8 cellular contexts compared by ENCODE assay signal in genomic region chr22:41469218-41469851, GRCh38. TPM values are rescaled to one million over a fixed set of nuclear protein-coding genes. Genes with fewer than 3 reads are reported as not detected.
DNase-seq lines count a peak whose midpoint lies in the region; ATAC-seq and TF ChIP-seq lines count a peak whose summit lies in the region.

No MANE protein-coding gene starts in this region.

- H3K27me3 ChIP-seq in CD4-positive, alpha-beta memory T cell (ENCODE audit: insufficient read depth, low read length): no peaks in the 10 kb centered on the region
- H3K27me3 ChIP-seq in MM.1S (replicated peaks; ENCODE audit: insufficient read depth, low read length) (no peaks in the 10 kb centered on the region), subcutaneous abdominal adipose tissue (ENCODE audit: control insufficient read depth in 5 of 5, insufficient read depth in 4 of 5, low read length in 5 of 5) (no peaks in the 10 kb centered on the region)

- POLR2A ChIA-PET in CD4-positive, alpha-beta memory T cell (lab: Charles Lee; ENCODE audit: partially characterized antibody): interaction anchor here (0.9 to 8.2 kb wide), 26 partner anchors 8 to 613 kb away, joined by 3 to 261 read pairs (median 5); partner anchors contain the start of genes CCDC134, DESI1, MEI1 and PMM1

- no peaks in the 10 kb centered on the region for H3K9me3 ChIP-seq in CD4-positive, alpha-beta memory T cell (ENCODE audit: control insufficient read depth in 1 of 2, low read length in 2 of 2)
- H3K9me3 ChIP-seq in MM.1S (replicated peaks; ENCODE audit: insufficient read depth, low read length) (no peaks in the 10 kb centered on the region), subcutaneous abdominal adipose tissue (ENCODE audit: control insufficient read depth in 5 of 5, low read length in 5 of 5) (no peaks in the 10 kb centered on the region)

- no peaks in the 10 kb centered on the region for H3K27me3 Mint-ChIP-seq in CD4-positive, alpha-beta memory T cell
- H3K27me3 Mint-ChIP-seq in brain: peaks cover 7% of the 10 kb centered on the region

- H4K20me1 ChIP-seq in MM.1S (ENCODE audit: insufficient read depth, low read length): 0 out of 2 replicates have a peak, but pooled peaks cover 14% of the 10 kb centered on the region

- H3K27ac ChIP-seq in CD4-positive, alpha-beta memory T cell (ENCODE audit: low read depth, low read length): peak overlapping the region; percentile 89
- H3K27ac ChIP-seq in MM.1S (ENCODE audit: low read length) (peak overlapping the region; percentile 90), subcutaneous abdominal adipose tissue (ENCODE audit: low read depth, low read length) (peak overlapping the region; percentile 95)

- intact Hi-C loops in CD4-positive, alpha-beta memory T cell (cut with micrococcal nuclease): loop anchor here (1.0 to 5.0 kb wide), 4 partner anchors 75 to 519 kb away; partner anchors contain the start of genes POLR3H, RANGAP1 and RBX1

- peak overlapping the region; percentile 97 for H3K4me2 ChIP-seq in MM.1S (ENCODE audit: low read depth, low read length)

- H3F3A ChIP-seq in MM.1S (ENCODE audit: insufficient read depth, low read length): peaks cover 4% of the 10 kb centered on the region

- peaks cover 28% of the 10 kb centered on the region for H3K4me1 ChIP-seq in CD4-positive, alpha-beta memory T cell (ENCODE audit: insufficient read depth, low read length)
- H3K4me1 ChIP-seq in MM.1S (ENCODE audit: low read length): peaks cover 23% of the 10 kb centered on the region
- peaks cover 6 to 55% (median 27%) of the 10 kb centered on the region in 5 donors for H3K4me1 ChIP-seq in subcutaneous abdominal adipose tissue (ENCODE audit: control insufficient read depth in 5 of 5, insufficient read depth in 5 of 5, low read length in 5 of 5)

- no peaks in the 10 kb centered on the region for H3K9me2 ChIP-seq in MM.1S (replicated peaks; ENCODE audit: insufficient read depth, low read length)

- peaks cover 91% of the 10 kb centered on the region for H3K79me2 ChIP-seq in MM.1S (ENCODE audit: low read length)

- H3K4me3 ChIP-seq in CD4-positive, alpha-beta memory T cell (ENCODE audit: low read length in 2 of 2): peak overlapping the region; percentile 67 to 90
- H3K4me3 ChIP-seq in MM.1S (ENCODE audit: low read length) (peak overlapping the region; percentile 96), subcutaneous abdominal adipose tissue (ENCODE audit: low read depth in 1 of 5, low read length in 5 of 5) (peak overlapping the region; percentile 84 to 99 (median 89))

- H3K36me3 ChIP-seq in CD4-positive, alpha-beta memory T cell (ENCODE audit: insufficient read depth, low read length): peaks cover 32% of the 10 kb centered on the region
- peaks cover 20% of the 10 kb centered on the region; the same call in 1 of the 2 replicates for H3K36me3 ChIP-seq in MM.1S (replicated peaks; ENCODE audit: insufficient read depth, low read length)
- H3K36me3 ChIP-seq in subcutaneous abdominal adipose tissue (ENCODE audit: control insufficient read depth in 5 of 5, insufficient read depth in 5 of 5, low read length in 5 of 5): peaks cover 20 to 38% (median 31%) of the 10 kb centered on the region in 5 donors

- H3K36me3 Mint-ChIP-seq in CD4-positive, alpha-beta memory T cell: peaks cover 20 to 45% of the 10 kb centered on the region in 2 donors
- H3K36me3 Mint-ChIP-seq in brain: peaks cover 50% of the 10 kb centered on the region

- TF ChIP-seq CTCF in MM.1S (IDR thresholded peaks at IDR 0.05; ENCODE audit: low read length) (no peak), brain (conservative IDR thresholded peaks at IDR 0.05) (no peak)

- H3K4me1 Mint-ChIP-seq in CD4-positive, alpha-beta memory T cell: peaks cover 30 to 56% (median 48%) of the 10 kb centered on the region in 4 donors
- H3K4me1 Mint-ChIP-seq in brain: peaks cover 69% of the 10 kb centered on the region

- H3K9ac ChIP-seq in MM.1S (ENCODE audit: low read length) (peak overlapping the region; percentile 97), subcutaneous abdominal adipose tissue (ENCODE audit: low read length in 5 of 5) (peak overlapping the region; percentile 75 to 98 (median 85))

- peak overlapping the region; percentile 50; the same call in 1 of the 2 replicates for H2AFZ ChIP-seq in MM.1S (ENCODE audit: low read length)

- peak overlapping the region; percentile 86 to 95 (median 92) for H3K4me3 Mint-ChIP-seq in CD4-positive, alpha-beta memory T cell
- peak overlapping the region; percentile 87 to 94 (median 91) for H3K4me3 Mint-ChIP-seq in brain

- CTCF ChIA-PET in CD4-positive, alpha-beta memory T cell (lab: Charles Lee; ENCODE audit: partially characterized antibody): interaction anchor here (1.2 to 3.1 kb wide), 4 partner anchors 9 to 67 kb away, joined by 3 to 15 read pairs (median 8); partner anchors contain the start of gene TOB2

- ATAC-seq in GM21423 (IDR thresholded peaks at IDR 0.05; ENCODE audit: unreplicated experiment) (peak; percentile 28), left lobe of liver (peak; percentile 34), HG03521 (IDR thresholded peaks at IDR 0.05; ENCODE audit: unreplicated experiment) (no peak)

- no peaks in the 10 kb centered on the region for H3K9me3 Mint-ChIP-seq in CD4-positive, alpha-beta memory T cell
- no peaks in the 10 kb centered on the region for H3K9me3 Mint-ChIP-seq in brain

- no peak for DNase-seq in CD4-positive, alpha-beta memory T cell
- DNase-seq in MM.1S (peak; percentile 61), left lobe of liver (ENCODE audit: low spot score) (no peak), amniotic stem cell (lab: John Stamatoyannopoulos, UW) (no peak)

- peak overlapping the region; percentile 96 to 100 (median 99) for H3K27ac Mint-ChIP-seq in CD4-positive, alpha-beta memory T cell
- H3K27ac Mint-ChIP-seq in brain: peak overlapping the region; percentile 87 to 100 (median 99)

RNA-seq across cellular contexts. Expression of gene ACO2, which starts 0.4 kb away (rescaled TPM):
- 10 to 100 TPM; 64.8 to 65.0 TPM for total RNA-seq in CD4-positive, alpha-beta memory T cell
- 10 to 100 TPM; 79.6 to 81.2 TPM for polyA plus RNA-seq in CD4-positive, alpha-beta memory T cell
- polyA plus RNA-seq in brain (ENCODE audit: insufficient read depth, low read depth, low replicate concordance): 234 TPM
- total RNA-seq in left lobe of liver: 71.8 TPM

RNA-seq across cellular contexts. Expression of gene PHF5A, which starts 0.8 kb away (rescaled TPM):
- total RNA-seq in CD4-positive, alpha-beta memory T cell: 10 to 100 TPM; 37.7 to 39.2 TPM
- polyA plus RNA-seq in CD4-positive, alpha-beta memory T cell: 10 to 100 TPM; 19.7 to 31.6 TPM
- 42.8 TPM for polyA plus RNA-seq in brain (ENCODE audit: insufficient read depth, low read depth, low replicate concordance)
- total RNA-seq in left lobe of liver: 14.6 TPM

RNA-seq across cellular contexts. Expression of gene TOB2, which starts 22.7 kb away (rescaled TPM):
- total RNA-seq in CD4-positive, alpha-beta memory T cell: 10 to 100 TPM; 37.5 to 38.7 TPM
- 10 to 100 TPM in 1 of 2 donors, 1 to 10 TPM in 1; 9.6 to 26.5 TPM for polyA plus RNA-seq in CD4-positive, alpha-beta memory T cell
- polyA plus RNA-seq in brain (ENCODE audit: insufficient read depth, low read depth, low replicate concordance): 34.4 TPM
- total RNA-seq in left lobe of liver: 40.1 TPM
